In the genomic region with DNA sequence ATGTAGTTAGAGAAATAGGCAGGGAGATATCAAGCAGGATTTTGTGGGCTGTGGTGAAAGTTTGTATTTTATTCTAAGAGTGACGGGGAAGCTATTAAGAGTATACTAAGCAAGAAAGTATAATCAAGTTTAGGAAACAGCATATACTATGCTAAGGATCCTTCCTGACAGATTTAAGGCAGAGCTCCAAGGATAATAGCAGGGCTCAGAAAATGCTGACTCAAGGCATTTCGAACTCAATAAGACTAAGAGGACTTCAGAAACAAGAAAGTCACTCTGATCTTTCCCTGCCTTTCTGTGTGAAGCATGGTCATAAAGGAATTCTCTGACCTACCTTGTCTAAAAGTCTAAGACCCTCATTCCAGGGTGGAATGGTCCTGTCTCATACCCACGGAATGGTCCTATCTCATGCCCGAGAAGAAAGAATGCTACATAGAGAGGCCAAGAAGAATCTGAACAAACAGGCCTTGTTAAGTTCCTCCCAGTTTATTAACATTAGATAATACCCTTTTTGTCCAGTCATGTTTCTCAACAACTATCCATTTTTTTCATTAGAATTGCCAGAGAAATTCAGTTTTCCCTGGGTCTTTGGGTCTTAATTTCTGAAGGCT, we compare ENCODE assay signal across 1 cellular context.
A peak's percentile ranks its signal among the peaks of the same experiment; 100 is the strongest.
TF ChIP-seq lines count a peak whose summit lies in the region.

No MANE protein-coding gene starts in this region.

TF ChIP-seq in HepG2, 621 proteins besides CTCF, POLR2A, EP300 and RAD21 (continued from another document):
- peak; percentile 97 to 98 for TF ChIP-seq MAFK (conservative IDR thresholded peaks at IDR 0.05 in 1 of 2, IDR thresholded peaks at IDR 0.05 in 1 of 2; ENCODE audit: low read length in 2 of 2)
- TF ChIP-seq SMARCE1 (IDR thresholded peaks at IDR 0.05; ENCODE audit: borderline replicate concordance) = no peak
- no peak for TF ChIP-seq EZH2 (conservative IDR thresholded peaks at IDR 0.05; ENCODE audit: low read depth, low read length)
- TF ChIP-seq SAP130 (CRISPR knock-in tag; IDR thresholded peaks at IDR 0.05; ENCODE audit: low read depth) = no peak
- no peak for TF ChIP-seq SMYD3 (CRISPR knock-in tag; IDR thresholded peaks at IDR 0.05)
TF ChIP-seq in HepG2: peak in this region for 2.
